ENCODE assay signal across 25 cellular contexts in genomic region chr7:130932667-130933432, GRCh38.
DNase-seq lines count a peak whose midpoint lies in the region; ATAC-seq, FAIRE-seq and TF ChIP-seq lines count a peak whose summit lies in the region.
"Had no signal": no experiment of that assay in that cellular context is flagged by ENCODE, and none has a peak within 500 bp of the region (broad histone marks: within the 10 kb centered on the region; RNA-seq: fewer than 3 reads in every experiment).

No MANE protein-coding gene starts in this region.

- peak overlapping the region; percentile 21 for H3K27ac Mint-ChIP-seq in activated CD4-positive, alpha-beta T cell treated with anti-CD3 and anti-CD28 coated beads, Interleukin-2, amount 10 ng/mL, durations not matched to agents 24 days and 14 days
- H3K27ac Mint-ChIP-seq in CD4-positive, CD25-positive, alpha-beta regulatory T cell, result peak overlapping the region; percentile 48 to 97 (median 93)
- peak overlapping the region in 2 of 3 donors; percentile 22 to 60 for H3K27ac Mint-ChIP-seq in IgD-negative memory B cell
- H3K27ac Mint-ChIP-seq: mesothelial cell of epicardium, WTC11 had no signal

- 97% methylated on average over 9 of the region's 11 CpGs for WGBS in esophagus muscularis mucosa

- H3K4me1 ChIP-seq in CD4-positive, CD25-positive, alpha-beta regulatory T cell (ENCODE audit: control insufficient read depth, insufficient read depth, low read length, poor library complexity, severe bottlenecking), result peaks cover 99% of the 10 kb centered on the region
- H3K4me1 ChIP-seq in esophagus muscularis mucosa (peaks cover 13 to 39% (median 32%) of the 10 kb centered on the region in 4 donors), ascending aorta (no peaks in the 10 kb centered on the region)
- H3K4me1 ChIP-seq: BE2C had no signal

- H3K36me3 Mint-ChIP-seq in activated CD4-positive, alpha-beta T cell treated with anti-CD3 and anti-CD28 coated beads, Interleukin-2, amount 10 ng/mL, durations not matched to agents 24 days and 14 days (ENCODE audit: low read depth), result peaks cover 69% of the 10 kb centered on the region
- peaks cover 41% of the 10 kb centered on the region for H3K36me3 Mint-ChIP-seq in CD4-positive, CD25-positive, alpha-beta regulatory T cell
- peaks cover 3% of the 10 kb centered on the region for H3K36me3 Mint-ChIP-seq in IgD-negative memory B cell
- H3K36me3 Mint-ChIP-seq: mesothelial cell of epicardium, WTC11 had no signal

- intact Hi-C loops in activated CD4-positive, alpha-beta T cell treated with anti-CD3 and anti-CD28 coated beads, Interleukin-2, amount 10 ng/mL, durations not matched to agents 24 days and 14 days (cut with micrococcal nuclease), result no loop called here
- intact Hi-C loops in esophagus muscularis mucosa (cut with DNase I), result no loop called here
- intact Hi-C loops in ascending aorta (cut with DNase I), result no loop called here

- H3K27me3 ChIP-seq in CD4-positive, CD25-positive, alpha-beta regulatory T cell (ENCODE audit: control insufficient read depth, insufficient read depth, low read length), result no peaks in the 10 kb centered on the region
- H3K27me3 ChIP-seq in esophagus muscularis mucosa (no peaks in the 10 kb centered on the region), ascending aorta (no peaks in the 10 kb centered on the region)
- H3K27me3 ChIP-seq: BE2C, left lung, vagina had no signal

- no peak for FAIRE-seq in RCC 7860 (lab: Jason Lieb, UNC)

- peak overlapping the region; percentile 94 for H3K27ac ChIP-seq in CD4-positive, CD25-positive, alpha-beta regulatory T cell (ENCODE audit: insufficient read depth, low read length, poor library complexity, severe bottlenecking)
- H3K27ac ChIP-seq in esophagus muscularis mucosa (replicated peaks in 1 of 4), result no peak overlapping the region
- no peak overlapping the region for H3K27ac ChIP-seq in ascending aorta
- H3K27ac ChIP-seq: HL-60, left lung, parathyroid adenoma, thoracic aorta had no signal

- H3K9me3 Mint-ChIP-seq in activated CD4-positive, alpha-beta T cell treated with anti-CD3 and anti-CD28 coated beads, Interleukin-2, amount 10 ng/mL, durations not matched to agents 24 days and 14 days, result no peaks in the 10 kb centered on the region
- H3K9me3 Mint-ChIP-seq in CD4-positive, CD25-positive, alpha-beta regulatory T cell, result peaks cover 0 to 4% (median 0%) of the 10 kb centered on the region in 7 donors
- H3K9me3 Mint-ChIP-seq in IgD-negative memory B cell, result no peaks in the 10 kb centered on the region
- H3K9me3 Mint-ChIP-seq: mesothelial cell of epicardium; naive thymus-derived CD8-positive, alpha-beta T cell; WTC11 had no signal

- DNase-seq in activated CD4-positive, alpha-beta T cell treated with anti-CD3 and anti-CD28 coated beads, Interleukin-2, amount 10 ng/mL, durations not matched to agents 24 days and 14 days, result no peak
- DNase-seq in activated CD4-positive, alpha-beta T cell treated with anti-CD3 and anti-CD28 coated beads, Interleukin-2, amount 50 U/mL, for 48 hours, result no peak
- DNase-seq in CD4-positive, CD25-positive, alpha-beta regulatory T cell, result no peak
- DNase-seq in esophagus muscularis mucosa (ENCODE audit: extremely low spot score) (peak; percentile 53), ascending aorta (ENCODE audit: low spot score in 2 of 2) (no peak), NCI-H2081 (lab: John Stamatoyannopoulos, UW) (no peak), RCC 7860 (ENCODE audit: low spot score) (no peak)
- DNase-seq: BE2C; left lung; naive thymus-derived CD8-positive, alpha-beta T cell; NCI-H1105; NCI-H2029 treated with DMSO at 0.1 percent for 48 hours; NCI-H345; NCI-H748 treated with DMSO at 0.1 percent for 48 hours; right cardiac atrium; stimulated activated CD4-positive, alpha-beta T cell treated with anti-CD3 and anti-CD28 coated beads, Interleukin-4, amount 100 ng/mL, for 1 hour; stimulated activated naive CD4-positive, alpha-beta T cell; T1000 had no signal

- no peak for TF ChIP-seq POLR2A in esophagus muscularis mucosa (IDR thresholded peaks at IDR 0.05; ENCODE audit: low read depth)

- ATAC-seq in CD4-positive, CD25-positive, alpha-beta regulatory T cell (ENCODE audit: low read depth in 2 of 2), result peak in 1 of 2 donors; percentile 1
- ATAC-seq: left lung; naive thymus-derived CD8-positive, alpha-beta T cell; right cardiac atrium; WTC11 had no signal

- H3K4me1 Mint-ChIP-seq in activated CD4-positive, alpha-beta T cell treated with anti-CD3 and anti-CD28 coated beads, Interleukin-2, amount 10 ng/mL, durations not matched to agents 24 days and 14 days, result peaks cover 70% of the 10 kb centered on the region
- peaks cover 41 to 94% (median 82%) of the 10 kb centered on the region in 4 donors for H3K4me1 Mint-ChIP-seq in CD4-positive, CD25-positive, alpha-beta regulatory T cell
- H3K4me1 Mint-ChIP-seq in IgD-negative memory B cell, result peaks cover 40 to 66% (median 41%) of the 10 kb centered on the region in 3 donors
- H3K4me1 Mint-ChIP-seq: mesothelial cell of epicardium had no signal

- H3K4me3 ChIP-seq in CD4-positive, CD25-positive, alpha-beta regulatory T cell (ENCODE audit: low read depth, low read length), result peak overlapping the region; percentile 8
- H3K4me3 ChIP-seq in esophagus muscularis mucosa (no peak overlapping the region), ascending aorta (no peak overlapping the region)
- H3K4me3 ChIP-seq: left lung, thoracic aorta, vagina had no signal

- TF ChIP-seq CTCF in esophagus muscularis mucosa (IDR thresholded peaks at IDR 0.05) (no peak), ascending aorta (IDR thresholded peaks at IDR 0.05) (no peak)

- H3K9me3 ChIP-seq in CD4-positive, CD25-positive, alpha-beta regulatory T cell (ENCODE audit: control insufficient read depth in 2 of 2, low read length in 2 of 2), result no peaks in the 10 kb centered on the region
- H3K9me3 ChIP-seq in esophagus muscularis mucosa, result no peaks in the 10 kb centered on the region
- H3K9me3 ChIP-seq in ascending aorta, result no peaks in the 10 kb centered on the region
- H3K9me3 ChIP-seq: BE2C, left lung, thoracic aorta, vagina had no signal

- H3K27me3 Mint-ChIP-seq in activated CD4-positive, alpha-beta T cell treated with anti-CD3 and anti-CD28 coated beads, Interleukin-2, amount 10 ng/mL, durations not matched to agents 24 days and 14 days, result no peaks in the 10 kb centered on the region
- no peaks in the 10 kb centered on the region for H3K27me3 Mint-ChIP-seq in CD4-positive, CD25-positive, alpha-beta regulatory T cell
- no peaks in the 10 kb centered on the region for H3K27me3 Mint-ChIP-seq in IgD-negative memory B cell
- H3K27me3 Mint-ChIP-seq: naive thymus-derived CD8-positive, alpha-beta T cell had no signal

- no peak for TF ChIP-seq EP300 in esophagus muscularis mucosa (IDR thresholded peaks at IDR 0.05)

- H3K36me3 ChIP-seq in CD4-positive, CD25-positive, alpha-beta regulatory T cell (ENCODE audit: control insufficient read depth, insufficient read depth, low read length), result peaks cover 45% of the 10 kb centered on the region
- peaks cover 0 to 18% (median 6%) of the 10 kb centered on the region in 4 donors for H3K36me3 ChIP-seq in esophagus muscularis mucosa
- H3K36me3 ChIP-seq in ascending aorta, result no peaks in the 10 kb centered on the region
- H3K36me3 ChIP-seq: BE2C, thoracic aorta, vagina had no signal

- no peak overlapping the region for H3K4me3 Mint-ChIP-seq in activated CD4-positive, alpha-beta T cell treated with anti-CD3 and anti-CD28 coated beads, Interleukin-2, amount 10 ng/mL, durations not matched to agents 24 days and 14 days
- H3K4me3 Mint-ChIP-seq in CD4-positive, CD25-positive, alpha-beta regulatory T cell, result peak overlapping the region in 2 of 4 donors; percentile 36 to 76
- H3K4me3 Mint-ChIP-seq in IgD-negative memory B cell, result no peak overlapping the region
- H3K4me3 Mint-ChIP-seq: mesothelial cell of epicardium; naive thymus-derived CD8-positive, alpha-beta T cell; WTC11 had no signal

Comparison
In these comparisons a context has a peak if more than half of its experiments do, and no peak if none do; other contexts are left out.
1. H3K27ac Mint-ChIP-seq: peak in every context shown above with its lines; median percentile 93 in CD4-positive, CD25-positive, alpha-beta regulatory T cell; 41 in IgD-negative memory B cell; 21 in activated CD4-positive, alpha-beta T cell treated with anti-CD3 and anti-CD28 coated beads, Interleukin-2, amount 10 ng/mL, durations not matched to agents 24 days and 14 days.